Comparison of ENCODE assay signal across 8 cellular contexts in genomic region chr17:40791808-40792436, GRCh38. TPM values are rescaled to one million over a fixed set of nuclear protein-coding genes. Genes with fewer than 3 reads are reported as not detected.
DNase-seq lines count a peak whose midpoint lies in the region; ATAC-seq and TF ChIP-seq lines count a peak whose summit lies in the region.
"Had no signal": no experiment of that assay in that cellular context is flagged by ENCODE, and none has a peak within 500 bp of the region (broad histone marks: within the 10 kb centered on the region; RNA-seq: fewer than 3 reads in every experiment).

No MANE protein-coding gene starts in this region.

- no peak for ATAC-seq in RWPE2 (ENCODE audit: low read depth)
- ATAC-seq in Right ventricle myocardium superior (ENCODE audit: poor library complexity), result peak; percentile 69
- no peak for ATAC-seq in omental fat pad (ENCODE audit: low FRiP score)

- POLR2A ChIA-PET in HEK293 (lab: Yijun Ruan, JAX), result no interaction called here

- H3K36me3 ChIP-seq in HEK293 (ENCODE audit: control insufficient read depth in 2 of 2, insufficient read depth in 1 of 2, low read length in 2 of 2) (no peaks in the 10 kb centered on the region), RWPE2 (ENCODE audit: low read depth) (no peaks in the 10 kb centered on the region), suprapubic skin (no peaks in the 10 kb centered on the region)

- no peak for TF ChIP-seq EP300 in suprapubic skin (IDR thresholded peaks at IDR 0.05)

- intact Hi-C loops in Right ventricle myocardium superior (cut with DNase I), result loop anchor here (5.0 kb wide), 1 partner anchor 175 kb away; no protein-coding TSS in a partner anchor

- H3K27me3 ChIP-seq in RWPE2 (ENCODE audit: insufficient read depth, poor library complexity, severe bottlenecking) (no peaks in the 10 kb centered on the region), suprapubic skin (peaks cover 10% of the 10 kb centered on the region)

- WGBS in suprapubic skin, result 16% methylated on average over 5 of the region's 5 CpGs

- TF ChIP-seq POLR2A in suprapubic skin (IDR thresholded peaks at IDR 0.05), result no peak

- no peak for TF ChIP-seq CTCF in HEK293 (tag by site-specific recombination; IDR thresholded peaks at IDR 0.05)
- TF ChIP-seq CTCF in RWPE2 (IDR thresholded peaks at IDR 0.05; ENCODE audit: poor library complexity, severe bottlenecking), result peak; percentile 75
- peak; percentile 44 to 55 for TF ChIP-seq CTCF in suprapubic skin (IDR thresholded peaks at IDR 0.05)
- TF ChIP-seq CTCF in omental fat pad (IDR thresholded peaks at IDR 0.05), result no peak
- TF ChIP-seq CTCF in coronary artery (IDR thresholded peaks at IDR 0.05), result no peak

- DNase-seq in RWPE2 (ENCODE audit: low spot score), result no peak
- DNase-seq in Right ventricle myocardium superior, result no peak
- DNase-seq in suprapubic skin (ENCODE audit: low spot score in 2 of 2), result no peak
- DNase-seq in omental fat pad (ENCODE audit: low spot score), result no peak
- DNase-seq in COLO668 (lab: John Stamatoyannopoulos, UW; ENCODE audit: unreplicated experiment), result no peak
- DNase-seq in coronary artery (ENCODE audit: low spot score), result no peak

- no peaks in the 10 kb centered on the region for H3K9me3 ChIP-seq in HEK293 (ENCODE audit: control insufficient read depth, insufficient read depth, low read depth, low read length)
- no peaks in the 10 kb centered on the region for H3K9me3 ChIP-seq in RWPE2 (ENCODE audit: severe bottlenecking)
- H3K9me3 ChIP-seq in suprapubic skin, result no peaks in the 10 kb centered on the region

- H3K27ac ChIP-seq in HEK293 (ENCODE audit: extremely low read depth, low read depth, low read length) (no peak overlapping the region), RWPE2 (ENCODE audit: poor library complexity, severe bottlenecking) (no peak overlapping the region), suprapubic skin (no peak overlapping the region), coronary artery (no peak overlapping the region)

- CTCF ChIA-PET in HEK293 (lab: Yijun Ruan, JAX), result interaction anchor here (0.5 to 3.3 kb wide), 25 partner anchors 9 to 1120 kb away, joined by 3 to 26 read pairs (median 3); no protein-coding TSS in a partner anchor

- H3K4me3 ChIP-seq in HEK293 (ENCODE audit: low read depth, low read length) (no peak overlapping the region), RWPE2 (ENCODE audit: severe bottlenecking) (no peak overlapping the region), suprapubic skin (no peak overlapping the region), coronary artery (no peak overlapping the region)

- H3K4me1 ChIP-seq in HEK293 (ENCODE audit: control insufficient read depth, insufficient read depth, low read length) (no peaks in the 10 kb centered on the region), RWPE2 (ENCODE audit: insufficient read depth, poor library complexity, severe bottlenecking) (no peaks in the 10 kb centered on the region), suprapubic skin (peaks cover 17% of the 10 kb centered on the region)

TF ChIP-seq in HEK293, 187 proteins besides CTCF, POLR2A, EP300 and RAD21:
- TF ChIP-seq ZNF654 (tag by site-specific recombination; IDR thresholded peaks at IDR 0.05; ENCODE audit: low read depth) (peak; percentile 50), SP3 (tag by site-specific recombination; IDR thresholded peaks at IDR 0.05) (no peak), IKZF3 (tag by site-specific recombination; IDR thresholded peaks at IDR 0.05) (0 out of 2 replicates have a peak, but pooled peaks have one; percentile 13)
TF ChIP-seq in HEK293: peak in this region for 2.

RNA-seq across cellular contexts. Expression of gene KRT28, which starts 7.8 kb away (rescaled TPM):
- total RNA-seq in Right ventricle myocardium superior (not detected), suprapubic skin (10 to 100 TPM in 2 of 4 donors, 1 to 10 TPM in 2; 1.0 to 32.0 (median 11.6) TPM), omental fat pad (not detected)
- total RNA-seq: T-helper 2 cell treated with Interferon-gamma antibody and Interleukin-4, amounts not matched to agents 100 ng/mL and 5 ng/mL, for 36 hours had no signal

RNA-seq across cellular contexts. Expression of gene KRT27, which starts 9.6 kb away (rescaled TPM):
- total RNA-seq in Right ventricle myocardium superior (not detected), suprapubic skin (100 to 1,000 TPM in 1 of 4 donors, 10 to 100 TPM in 2, 1 to 10 TPM in 1; 1.9 to 150 (median 39.1) TPM), omental fat pad (not detected)
- total RNA-seq: T-helper 2 cell treated with Interferon-gamma antibody and Interleukin-4, amounts not matched to agents 100 ng/mL and 5 ng/mL, for 36 hours had no signal

RNA-seq across cellular contexts. Expression of gene KRT26, which starts 19.9 kb away (rescaled TPM):
- total RNA-seq in Right ventricle myocardium superior, result not detected
- total RNA-seq in suprapubic skin, result 1 to 10 TPM in 2 of 4 donors, under 1 TPM in 2; 0.34 to 7.2 (median 1.8) TPM
- not detected for total RNA-seq in omental fat pad
- total RNA-seq: T-helper 2 cell treated with Interferon-gamma antibody and Interleukin-4, amounts not matched to agents 100 ng/mL and 5 ng/mL, for 36 hours had no signal

RNA-seq across cellular contexts. Expression of gene KRT10, which starts 30.5 kb away (rescaled TPM):
- 50.3 TPM for total RNA-seq in Right ventricle myocardium superior
- total RNA-seq in suprapubic skin, result 1,000 to 10,000 TPM; 3,788 to 5,963 (median 5,237) TPM
- total RNA-seq in omental fat pad, result 10 to 100 TPM in 2 of 4 donors, 1 to 10 TPM in 2; 4.4 to 17.5 (median 10.8) TPM

RNA-seq across cellular contexts. Expression of gene KRT25, which starts 36.8 kb away (rescaled TPM):
- total RNA-seq in Right ventricle myocardium superior, result not detected
- total RNA-seq in suprapubic skin, result 100 to 1,000 TPM in 2 of 4 donors, 10 to 100 TPM in 1, 1 to 10 TPM in 1; 8.7 to 383 (median 119) TPM
- not detected for total RNA-seq in omental fat pad
- total RNA-seq: T-helper 2 cell treated with Interferon-gamma antibody and Interleukin-4, amounts not matched to agents 100 ng/mL and 5 ng/mL, for 36 hours had no signal

Comparison
In these comparisons a context has a peak if more than half of its experiments do, and no peak if none do; other contexts are left out.
1. CTCF ChIP-seq: peak in RWPE2 (single experiment) and suprapubic skin (2 of 2); none in HEK293 (single experiment), omental fat pad (0 of 3) and coronary artery (single experiment).